Comparison of ENCODE assay signal across 16 cellular contexts in genomic region chr15:79529441-79529840, GRCh38.
"Had no signal": no experiment of that assay in that cellular context is flagged by ENCODE, and none has a peak within 500 bp of the region (broad histone marks: within the 10 kb centered on the region; RNA-seq: fewer than 3 reads in every experiment).

No MANE protein-coding gene starts in this region.

- H3K4me3 Mint-ChIP-seq: effector memory CD8-positive, alpha-beta T cell; naive thymus-derived CD4-positive, alpha-beta T cell; stimulated activated effector memory CD8-positive, alpha-beta T cell treated with anti-CD3 and anti-CD28 coated beads, Interleukin-12 subunit alpha, Interleukin-12 subunit beta, amount 100 ng/mL, for 72 hours had no signal

- H3K36me3 Mint-ChIP-seq: naive thymus-derived CD4-positive, alpha-beta T cell; stimulated activated effector memory CD8-positive, alpha-beta T cell treated with anti-CD3 and anti-CD28 coated beads, Interleukin-12 subunit alpha, Interleukin-12 subunit beta, amount 100 ng/mL, for 72 hours had no signal

- H3K4me1 Mint-ChIP-seq: naive thymus-derived CD4-positive, alpha-beta T cell; stimulated activated effector memory CD8-positive, alpha-beta T cell treated with anti-CD3 and anti-CD28 coated beads, Interleukin-12 subunit alpha, Interleukin-12 subunit beta, amount 100 ng/mL, for 72 hours had no signal

- H3K27ac Mint-ChIP-seq: effector memory CD8-positive, alpha-beta T cell; naive thymus-derived CD4-positive, alpha-beta T cell; stimulated activated effector memory CD8-positive, alpha-beta T cell treated with anti-CD3 and anti-CD28 coated beads, Interleukin-12 subunit alpha, Interleukin-12 subunit beta, amount 100 ng/mL, for 72 hours had no signal

- H3K4me1 ChIP-seq: pancreas, right atrium auricular region, stomach, thyroid gland, vagina had no signal

- H3K27ac ChIP-seq: pancreas, right atrium auricular region, stomach, thyroid gland, vagina had no signal

- H3K4me3 ChIP-seq: pancreas, right atrium auricular region, stomach, thyroid gland, vagina had no signal

- H3K9me3 Mint-ChIP-seq: effector memory CD8-positive, alpha-beta T cell; stimulated activated effector memory CD8-positive, alpha-beta T cell treated with anti-CD3 and anti-CD28 coated beads, Interleukin-12 subunit alpha, Interleukin-12 subunit beta, amount 100 ng/mL, for 72 hours had no signal

- DNase-seq: cortex of kidney; effector memory CD8-positive, alpha-beta T cell; erythroblast; mesenchymal stem cell; midbrain; naive thymus-derived CD4-positive, alpha-beta T cell; pancreas; stimulated activated CD4-positive, alpha-beta T cell treated with anti-CD3 and anti-CD28 coated beads, Interleukin-2, amount 100 ng/mL, for 24 hours; stimulated activated CD4-positive, alpha-beta T cell treated with anti-CD3 and anti-CD28 coated beads, Interleukin-4, amount 100 ng/mL, for 24 hours; stimulated activated naive CD4-positive, alpha-beta T cell treated with Interleukin-2 at 50 U/mL for 16 hours; stomach; thyroid gland; trophoblast cell had no signal

- H3K36me3 ChIP-seq: pancreas, right atrium auricular region, stomach, thyroid gland, vagina had no signal

- H3K9me3 ChIP-seq: pancreas, right atrium auricular region, stomach, thyroid gland, vagina had no signal

- H3K27me3 ChIP-seq: pancreas, right atrium auricular region, thyroid gland, vagina had no signal
